Comparison of ENCODE assay signal across 7 cellular contexts in genomic region chr17:58007781-58008706, GRCh38. TPM values are rescaled to one million over a fixed set of nuclear protein-coding genes. Genes with fewer than 3 reads are reported as not detected.
DNase-seq lines count a peak whose midpoint lies in the region; ATAC-seq and TF ChIP-seq lines count a peak whose summit lies in the region.

No MANE protein-coding gene starts in this region.

- H3K27me3 ChIP-seq in Panc1 (ENCODE audit: control insufficient read depth, insufficient read depth, low read length) (no peaks in the 10 kb centered on the region), ovary (no peaks in the 10 kb centered on the region)

- H3K4me3 ChIP-seq in Panc1 (ENCODE audit: low read depth in 2 of 2, low read length in 2 of 2) (peak overlapping the region; percentile 83 to 94), ovary (peak overlapping the region; percentile 84)

- H3K27ac ChIP-seq in Panc1 (ENCODE audit: low read length): peak overlapping the region; percentile 100
- H3K27ac ChIP-seq in epithelial cell of prostate: peak overlapping the region; percentile 87
- H3K27ac ChIP-seq in ovary: peak overlapping the region; percentile 91 to 96

- no peak for TF ChIP-seq POLR2A in ovary (IDR thresholded peaks at IDR 0.05)

- H3K9me3 ChIP-seq in Panc1 (ENCODE audit: control insufficient read depth, insufficient read depth, low read depth, low read length): no peaks in the 10 kb centered on the region
- H3K9me3 ChIP-seq in ovary: no peaks in the 10 kb centered on the region

- no peak for TF ChIP-seq EP300 in ovary (IDR thresholded peaks at IDR 0.05)

- intact Hi-C loops in Panc1 (cut with micrococcal nuclease; ENCODE audit: unreplicated experiment): loop anchor here (5.0 kb wide), 2 partner anchors 74 to 104 kb away; partner anchors contain the start of gene DYNLL2
- intact Hi-C loops in ovary (cut with DNase I): loop anchor here in 1 of 4 donors (2.0 kb wide), 1 partner anchor 75 kb away; the partner anchor contains the start of gene DYNLL2

- no peak for DNase-seq in Panc1 (ENCODE audit: low read depth, low spot score)
- DNase-seq in epithelial cell of prostate (ENCODE audit: low read depth, low spot score): no peak
- DNase-seq in ovary: peak in 2 of 5 donors; percentile 32 to 34
- no peak for DNase-seq in medulla oblongata (ENCODE audit: extremely low spot score)
- DNase-seq in cerebellar nuclear complex (lab: John Stamatoyannopoulos, UW): no peak

- H3K36me3 ChIP-seq in Panc1 (ENCODE audit: control insufficient read depth, insufficient read depth, low read length) (peaks cover 33% of the 10 kb centered on the region), ovary (no peaks in the 10 kb centered on the region)

- BruUV-seq in Panc1 (replicated peaks; lab: Mats Ljungman, UMichigan): TSS peak; percentile 88

- CTCF ChIA-PET in Panc1 (lab: Charles Lee): interaction anchor here (0.6 to 1.0 kb wide), 2 partner anchors 104 to 148 kb away, joined by 3 to 7 read pairs; no protein-coding TSS in a partner anchor

- TF ChIP-seq CTCF in Panc1 (IDR thresholded peaks at IDR 0.05) (no peak; the same call in 1 of the 2 replicates), ovary (IDR thresholded peaks at IDR 0.05) (no peak)

- in situ Hi-C loops in Panc1 (cut with HindIII; ENCODE audit: low pct_unique_long_range_greater_than_20kb, low sequenced_read_pairs): no loop called here

- POLR2A ChIA-PET in Panc1 (lab: Charles Lee): interaction anchor here (0.5 to 1.2 kb wide), 13 partner anchors 9 to 148 kb away, joined by 3 to 11 read pairs (median 3); partner anchors contain the start of gene DYNLL2

- H3K4me1 ChIP-seq in Panc1 (ENCODE audit: control insufficient read depth, insufficient read depth, low read length) (peaks cover 24% of the 10 kb centered on the region), ovary (ENCODE audit: insufficient read depth) (peaks cover 5% of the 10 kb centered on the region)

- WGBS in ovary, 3 donors: 19 to 26% (median 25%) methylated on average over 47 of the region's 47 CpGs

- ATAC-seq in GM18873 (IDR thresholded peaks at IDR 0.05; ENCODE audit: low FRiP score, unreplicated experiment) (peak; percentile 23), HG02588 (IDR thresholded peaks at IDR 0.05; ENCODE audit: unreplicated experiment) (peak; percentile 27), Panc1 (peak; percentile 62)

RNA-seq across cellular contexts. Expression of gene SRSF1, which starts 1.0 kb away (rescaled TPM):
- total RNA-seq in Panc1 (2021; ENCODE audit: unreplicated experiment) (362 TPM), ovary (100 to 1,000 TPM in 6 of 7 donors, 10 to 100 TPM in 1; 89.8 to 184 (median 159) TPM)
- polyA plus RNA-seq in Panc1 (2012; ENCODE audit: insufficient read length): 307 TPM
- 100 to 1,000 TPM in 1 of 2 donors, 10 to 100 TPM in 1; 77.8 to 157 TPM for polyA plus RNA-seq in ovary

RNA-seq across cellular contexts. Expression of gene VEZF1, which starts 20.0 kb away (rescaled TPM):
- total RNA-seq in Panc1 (2021; ENCODE audit: unreplicated experiment): 73.5 TPM
- 50.1 TPM for polyA plus RNA-seq in Panc1 (2012; ENCODE audit: insufficient read length)
- total RNA-seq in ovary: 10 to 100 TPM; 58.6 to 83.5 (median 72.4) TPM
- polyA plus RNA-seq in ovary: 10 to 100 TPM; 31.6 to 70.2 TPM

RNA-seq across cellular contexts. Expression of gene CUEDC1, which starts 52.8 kb away (rescaled TPM):
- total RNA-seq in Panc1 (2021; ENCODE audit: unreplicated experiment) (103 TPM), ovary (10 to 100 TPM in 6 of 7 donors, 1 to 10 TPM in 1; 6.7 to 30.2 (median 22.9) TPM)
- polyA plus RNA-seq in Panc1 (2012; ENCODE audit: insufficient read length): 107 TPM
- polyA plus RNA-seq in ovary: 10 to 100 TPM; 14.2 to 18.6 TPM
